22 cellular contexts compared by ENCODE assay signal in the genomic region with DNA sequence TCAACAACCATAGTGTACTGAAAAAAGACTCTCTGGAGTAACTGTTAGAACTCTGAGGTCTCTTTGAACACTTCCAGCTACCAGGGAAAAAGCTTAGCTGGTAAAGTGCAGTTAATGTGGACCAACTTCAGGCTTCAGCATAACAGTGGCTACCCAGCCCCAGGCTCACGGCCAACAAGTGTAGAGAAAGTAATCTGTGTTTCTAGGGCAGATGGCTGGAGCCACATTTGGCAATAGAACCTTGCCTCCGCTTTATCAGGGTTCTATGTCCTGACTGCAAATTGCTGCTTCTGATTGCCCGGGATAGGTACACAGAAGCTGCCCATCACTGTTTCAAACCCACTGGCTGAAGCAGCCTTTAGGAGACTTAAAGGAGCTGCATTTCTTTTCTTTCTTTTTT.
"Had no signal": no experiment of that assay in that cellular context is flagged by ENCODE, and none has a peak within 500 bp of the region (broad histone marks: within the 10 kb centered on the region; RNA-seq: fewer than 3 reads in every experiment).

No MANE protein-coding gene starts in this region.

- H3K27ac Mint-ChIP-seq: activated CD4-positive, alpha-beta memory T cell treated with anti-CD3 and anti-CD28 coated beads for 36 hours; activated naive CD8-positive, alpha-beta T cell; mesothelial cell of epicardium; naive B cell; T-helper 2 cell treated with Interferon-gamma antibody and Interleukin-4, amounts not matched to agents 5 μg/mL and 100 μg/mL, for 36 hours had no signal

- FAIRE-seq: endothelial cell of umbilical vein, kidney had no signal

- H3K4me1 ChIP-seq: colonic mucosa, gastrocnemius medialis, prostate gland, sigmoid colon had no signal

- H3K4me1 Mint-ChIP-seq: mesothelial cell of epicardium, naive B cell had no signal

- H3K4me3 Mint-ChIP-seq: activated CD4-positive, alpha-beta memory T cell treated with anti-CD3 and anti-CD28 coated beads for 36 hours; activated naive CD8-positive, alpha-beta T cell; mesothelial cell of epicardium; naive B cell; T-helper 2 cell treated with Interferon-gamma antibody and Interleukin-4, amounts not matched to agents 5 μg/mL and 100 μg/mL, for 36 hours had no signal

- H3K4me3 ChIP-seq: cardiac muscle cell, colonic mucosa, gastrocnemius medialis, prostate gland, sigmoid colon, thoracic aorta had no signal

- H3K27ac ChIP-seq: cardiac muscle cell, colonic mucosa, gastrocnemius medialis, neutrophil, prostate gland, sigmoid colon, thoracic aorta had no signal

- H3K9me3 ChIP-seq: colonic mucosa, gastrocnemius medialis, neutrophil, prostate gland, thoracic aorta had no signal

- H3K36me3 Mint-ChIP-seq: activated CD4-positive, alpha-beta memory T cell treated with anti-CD3 and anti-CD28 coated beads for 36 hours; activated naive CD8-positive, alpha-beta T cell; mesothelial cell of epicardium had no signal

- H3K9me3 Mint-ChIP-seq: activated CD4-positive, alpha-beta memory T cell treated with anti-CD3 and anti-CD28 coated beads for 36 hours; T-helper 2 cell treated with Interferon-gamma antibody and Interleukin-4, amounts not matched to agents 5 μg/mL and 100 μg/mL, for 36 hours had no signal

- H3K36me3 ChIP-seq: cardiac muscle cell, colonic mucosa, gastrocnemius medialis, neutrophil, prostate gland, sigmoid colon, thoracic aorta had no signal

- H3K27me3 ChIP-seq: cardiac muscle cell, colonic mucosa, sigmoid colon had no signal

- ATAC-seq: gastrocnemius medialis; stimulated activated naive CD8-positive, alpha-beta T cell treated with anti-CD3 and anti-CD28 coated beads, Interleukin-15, Interleukin-2, amounts not matched to agents 100 U/mL and 50 U/mL, for 24 hours had no signal

- DNase-seq: activated CD4-positive, alpha-beta memory T cell treated with anti-CD3 and anti-CD28 coated beads for 36 hours; activated CD4-positive, alpha-beta T cell treated with anti-CD3 and anti-CD28 coated beads for 1 hour; activated gamma-delta T cell; activated T-cell treated with anti-CD3 and anti-CD28 coated beads, Interleukin-2, amount 50 U/mL, for 48 hours; colonic mucosa; gastrocnemius medialis; kidney; naive B cell; sigmoid colon; stimulated activated CD4-positive, alpha-beta T cell treated with anti-CD3 and anti-CD28 coated beads, Interleukin-12 subunit alpha, Interleukin-12 subunit beta, amount 100 ng/mL, for 4 hours; stimulated activated CD4-positive, alpha-beta T cell treated with anti-CD3 and anti-CD28 coated beads, Interleukin-4, amount 100 ng/mL, for 1 hour; stimulated activated CD8-positive, alpha-beta memory T cell treated with anti-CD3 and anti-CD28 coated beads, Interleukin-4, amount 100 ng/mL, for 48 hours; stimulated activated naive CD8-positive, alpha-beta T cell treated with anti-CD3 and anti-CD28 coated beads, Interleukin-15, Interleukin-2, amounts not matched to agents 100 U/mL and 50 U/mL, for 24 hours; SW 1271 had no signal
